10 cellular contexts compared by ENCODE assay signal in genomic region chr11:86161373-86162255, GRCh38.
A peak's percentile ranks its signal among the peaks of the same experiment; 100 is the strongest.
DNase-seq lines count a peak whose midpoint lies in the region; TF ChIP-seq lines count a peak whose summit lies in the region.
"Had no signal": no experiment of that assay in that cellular context is flagged by ENCODE, and none has a peak within 500 bp of the region (broad histone marks: within the 10 kb centered on the region; RNA-seq: fewer than 3 reads in every experiment).

No MANE protein-coding gene starts in this region.

- no peak overlapping the region for H2AK5ac ChIP-seq in mesenchymal stem cell (ENCODE audit: low read length, severe bottlenecking)

- H2BK5ac ChIP-seq in mesenchymal stem cell (ENCODE audit: low read depth, low read length, poor library complexity, severe bottlenecking), result no peak overlapping the region

- no peaks in the 10 kb centered on the region for H3K9me3 ChIP-seq in breast epithelium
- no peaks in the 10 kb centered on the region for H3K9me3 ChIP-seq in mesenchymal stem cell (ENCODE audit: control insufficient read depth, low read length)
- H3K9me3 ChIP-seq in tibial nerve, result no peaks in the 10 kb centered on the region

- H2BK12ac ChIP-seq in mesenchymal stem cell (ENCODE audit: low read length in 2 of 2), result peak overlapping the region; percentile 61 to 86

- no peak overlapping the region for H2BK120ac ChIP-seq in mesenchymal stem cell (ENCODE audit: low read depth, low read length)

- H3K27me3 ChIP-seq in breast epithelium (no peaks in the 10 kb centered on the region), mesenchymal stem cell (ENCODE audit: control insufficient read depth in 1 of 2, insufficient read depth in 1 of 2, low read length in 2 of 2) (no peaks in the 10 kb centered on the region), tibial nerve (no peaks in the 10 kb centered on the region)

- peak overlapping the region; percentile 11 for H2AFZ ChIP-seq in mesenchymal stem cell (ENCODE audit: low read depth, low read length)

- WGBS in mesenchymal stem cell, result 81% methylated on average over 2 of the region's 3 CpGs
- 62 to 64% methylated on average over 3 of the region's 3 CpGs for WGBS in tibial nerve, 2 donors

- H3K4me3 ChIP-seq in breast epithelium, result no peak overlapping the region
- H3K4me3 ChIP-seq in mesenchymal stem cell (ENCODE audit: insufficient read depth in 1 of 2, low read depth in 1 of 2, low read length in 2 of 2), result no peak overlapping the region
- no peak overlapping the region for H3K4me3 ChIP-seq in tibial nerve

- TF ChIP-seq CTCF in breast epithelium (IDR thresholded peaks at IDR 0.05), result no peak
- TF ChIP-seq CTCF in tibial nerve (IDR thresholded peaks at IDR 0.05), result no peak

- H3K14ac ChIP-seq in mesenchymal stem cell (ENCODE audit: low read length in 2 of 2), result no peak overlapping the region

- TF ChIP-seq POLR2A in breast epithelium (IDR thresholded peaks at IDR 0.05), result no peak
- TF ChIP-seq POLR2A in tibial nerve (IDR thresholded peaks at IDR 0.05), result no peak

- intact Hi-C loops in breast epithelium (cut with DNase I; ENCODE audit: low total_unique reads), result no loop called here

- peak overlapping the region in 1 of 2 experiments; percentile 28 for H3K23ac ChIP-seq in mesenchymal stem cell (ENCODE audit: low read length in 2 of 2)

- H4K91ac ChIP-seq in mesenchymal stem cell (ENCODE audit: low read length), result peak overlapping the region; percentile 4

- DNase-seq in NCI-H82 (lab: John Stamatoyannopoulos, UW) (peak; percentile 10), NCI-H82 treated with DMSO at 0.1 percent for 48 hours (lab: John Stamatoyannopoulos, UW; ENCODE audit: unreplicated experiment) (no peak), breast epithelium (ENCODE audit: low spot score in 2 of 2) (no peak), mesenchymal stem cell (no peak), tibial nerve (ENCODE audit: low spot score in 2 of 2) (no peak), iPS-NIHi11 (ENCODE audit: low spot score) (no peak), hepatic stellate cell (ENCODE audit: low spot score) (no peak)
- no peak for DNase-seq in stimulated activated CD8-positive, alpha-beta memory T cell treated with anti-CD3 and anti-CD28 coated beads, Interleukin-4, amount 100 ng/mL, for 48 hours
- DNase-seq: NCI-H748 treated with DMSO at 0.1 percent for 48 hours, T-helper 9 cell had no signal

- H3K27ac ChIP-seq in breast epithelium (peak overlapping the region; percentile 40 to 67), mesenchymal stem cell (ENCODE audit: low read length, poor library complexity, severe bottlenecking) (peak overlapping the region; percentile 3), tibial nerve (peak overlapping the region in 3 of 4 donors; percentile 14 to 80 (median 18))

- H3K79me1 ChIP-seq in mesenchymal stem cell (replicated peaks; ENCODE audit: low read length, poor library complexity, severe bottlenecking), result no peaks in the 10 kb centered on the region

- no peak for TF ChIP-seq EP300 in tibial nerve (IDR thresholded peaks at IDR 0.05)

- peak overlapping the region; percentile 34 for H3K9ac ChIP-seq in mesenchymal stem cell (ENCODE audit: low read length)

- H4K8ac ChIP-seq in mesenchymal stem cell (ENCODE audit: low read length), result peak overlapping the region; percentile 78

- H3K4ac ChIP-seq in mesenchymal stem cell (ENCODE audit: low read depth in 1 of 2, low read length in 2 of 2), result peak overlapping the region; percentile 27 to 90

- H3K36me3 ChIP-seq in breast epithelium, result no peaks in the 10 kb centered on the region
- no peaks in the 10 kb centered on the region for H3K36me3 ChIP-seq in mesenchymal stem cell (ENCODE audit: control insufficient read depth in 1 of 2, insufficient read depth in 2 of 2, low read depth in 1 of 2, low read length in 2 of 2)
- H3K36me3 ChIP-seq in tibial nerve, result no peaks in the 10 kb centered on the region

- peak overlapping the region; percentile 72 to 85 for H3K18ac ChIP-seq in mesenchymal stem cell (ENCODE audit: low read depth in 1 of 2, low read length in 2 of 2)

- H2BK15ac ChIP-seq in mesenchymal stem cell (ENCODE audit: low read depth, poor library complexity, severe bottlenecking), result no peak overlapping the region

- H3K4me2 ChIP-seq in mesenchymal stem cell (ENCODE audit: low read length, poor library complexity, severe bottlenecking), result no peak overlapping the region

- H3K4me1 ChIP-seq in breast epithelium (peaks cover 4 to 5% of the 10 kb centered on the region in 2 donors), mesenchymal stem cell (ENCODE audit: control insufficient read depth, insufficient read depth, low read depth, low read length) (peaks cover 5% of the 10 kb centered on the region), tibial nerve (peaks cover 0 to 35% (median 18%) of the 10 kb centered on the region in 4 donors)

Comparison
In these comparisons a context has a peak if more than half of its experiments do, and no peak if none do; other contexts are left out.
1. H3K27ac ChIP-seq: peak in every context shown above with its lines; median percentile 54 in breast epithelium; 18 in tibial nerve; 3 in mesenchymal stem cell.